ENCODE assay signal across 33 cellular contexts in the genomic region with DNA sequence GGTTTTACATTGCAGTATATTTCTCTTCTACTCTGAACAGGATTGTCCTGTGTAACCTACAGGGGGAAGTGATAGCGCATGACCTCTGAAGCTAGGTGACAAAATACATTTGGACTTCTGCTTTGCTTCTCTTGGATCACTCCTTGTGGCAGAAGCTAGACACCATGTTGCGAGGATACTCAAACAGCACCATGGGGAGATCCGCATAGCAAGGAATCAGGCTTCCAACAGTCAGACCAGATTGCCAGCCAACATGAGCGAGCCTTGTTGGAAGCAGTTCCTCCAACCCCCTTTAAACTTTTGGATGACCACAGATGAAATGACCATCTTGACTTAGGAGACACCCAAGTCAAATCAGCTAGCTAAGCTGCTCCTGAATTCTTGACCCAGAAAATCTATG.
"Had no signal": no experiment of that assay in that cellular context is flagged by ENCODE, and none has a peak within 500 bp of the region (broad histone marks: within the 10 kb centered on the region; RNA-seq: fewer than 3 reads in every experiment).

No MANE protein-coding gene starts in this region.

- FAIRE-seq: astrocyte, bronchial epithelial cell, endometrium, endothelial cell of umbilical vein had no signal

- H3K36me3 Mint-ChIP-seq: activated naive CD8-positive, alpha-beta T cell had no signal

- H3K27me3 Mint-ChIP-seq: activated B cell treated with CpG ODN at 0.5 μM for 24 hours; activated CD8-positive, alpha-beta T cell treated with anti-CD3 and anti-CD28 coated beads for 36 hours; activated naive CD8-positive, alpha-beta T cell; central memory CD8-positive, alpha-beta T cell; T-helper 17 cell had no signal

- H3K4me1 ChIP-seq: colonic mucosa, esophagus squamous epithelium had no signal

- DNase-seq: activated B cell treated with CpG ODN at 0.5 μM for 24 hours; activated CD4-positive, alpha-beta T cell treated with anti-CD3 and anti-CD28 coated beads for 48 hours; activated CD4-positive, alpha-beta T cell treated with anti-CD3 and anti-CD28 coated beads, Interleukin-2, amount 50 U/mL, for 1 hour; activated CD4-positive, alpha-beta T cell treated with anti-CD3 and anti-CD28 coated beads, Interleukin-2, amount 50 U/mL, for 48 hours; activated CD8-positive, alpha-beta memory T cell treated with anti-CD3 and anti-CD28 coated beads for 24 hours; activated CD8-positive, alpha-beta T cell treated with anti-CD3 and anti-CD28 coated beads for 36 hours; activated effector memory CD4-positive, alpha-beta T cell treated with Interleukin-2 at 50 U/mL for 16 hours; activated gamma-delta T cell treated with Interleukin-2 at 50 U/mL for 16 hours; activated naive CD4-positive, alpha-beta T cell treated with anti-CD3 and anti-CD28 coated beads, Interleukin-2, amount 50 U/mL, for 16 hours; activated naive CD4-positive, alpha-beta T cell treated with Interleukin-2 at 50 U/mL for 16 hours; activated T-cell treated with anti-CD3 and anti-CD28 coated beads, Interleukin-2, amount 50 U/mL, for 1 hour; activated T-cell treated with anti-CD3 and anti-CD28 coated beads, Interleukin-2, amount 50 U/mL, for 48 hours; amniotic stem cell; anterior cingulate cortex; brain microvascular endothelial cell; colonic mucosa; effector CD8-positive, alpha-beta T cell; esophagus squamous epithelium; foreskin melanocyte; head of caudate nucleus; T-helper 1 cell; T-helper 17 cell; T1000; WERI-Rb-1 had no signal

- H3K4me3 ChIP-seq: colonic mucosa, esophagus squamous epithelium had no signal

- H3K27me3 ChIP-seq: brain microvascular endothelial cell, colonic mucosa, esophagus squamous epithelium had no signal

- H3K36me3 ChIP-seq: brain microvascular endothelial cell, colonic mucosa, esophagus squamous epithelium, WERI-Rb-1 had no signal

- H3K4me1 Mint-ChIP-seq: activated B cell treated with CpG ODN at 0.5 μM for 24 hours; central memory CD8-positive, alpha-beta T cell; T-helper 17 cell had no signal

- H3K4me3 Mint-ChIP-seq: activated B cell treated with CpG ODN at 0.5 μM for 24 hours; activated CD8-positive, alpha-beta T cell treated with anti-CD3 and anti-CD28 coated beads for 36 hours; activated naive CD8-positive, alpha-beta T cell; central memory CD8-positive, alpha-beta T cell; T-helper 17 cell; T-helper 2 cell treated with Interferon-gamma antibody and Interleukin-4, amounts not matched to agents 5 μg/mL and 100 μg/mL, for 36 hours had no signal

- ATAC-seq: activated CD4-positive, CD25-positive, alpha-beta regulatory T cell treated with anti-CD3 and anti-CD28 coated beads, Interleukin-2, amount 50 U/mL, for 24 hours; activated CD8-positive, alpha-beta T cell treated with anti-CD3 and anti-CD28 coated beads for 36 hours; T-helper 17 cell had no signal

- H3K9me3 Mint-ChIP-seq: central memory CD8-positive, alpha-beta T cell; T-helper 2 cell treated with Interferon-gamma antibody and Interleukin-4, amounts not matched to agents 5 μg/mL and 100 μg/mL, for 36 hours had no signal

- H3K27ac Mint-ChIP-seq: activated B cell treated with CpG ODN at 0.5 μM for 24 hours; activated CD8-positive, alpha-beta T cell treated with anti-CD3 and anti-CD28 coated beads for 36 hours; activated naive CD8-positive, alpha-beta T cell; T-helper 17 cell; T-helper 2 cell treated with Interferon-gamma antibody and Interleukin-4, amounts not matched to agents 5 μg/mL and 100 μg/mL, for 36 hours had no signal

- H3K27ac ChIP-seq: brain microvascular endothelial cell, colonic mucosa, epithelial cell of prostate, esophagus squamous epithelium, WERI-Rb-1 had no signal

- H3K9me3 ChIP-seq: colonic mucosa, esophagus squamous epithelium had no signal
